ENCODE assay signal across 13 cellular contexts in the genomic region with DNA sequence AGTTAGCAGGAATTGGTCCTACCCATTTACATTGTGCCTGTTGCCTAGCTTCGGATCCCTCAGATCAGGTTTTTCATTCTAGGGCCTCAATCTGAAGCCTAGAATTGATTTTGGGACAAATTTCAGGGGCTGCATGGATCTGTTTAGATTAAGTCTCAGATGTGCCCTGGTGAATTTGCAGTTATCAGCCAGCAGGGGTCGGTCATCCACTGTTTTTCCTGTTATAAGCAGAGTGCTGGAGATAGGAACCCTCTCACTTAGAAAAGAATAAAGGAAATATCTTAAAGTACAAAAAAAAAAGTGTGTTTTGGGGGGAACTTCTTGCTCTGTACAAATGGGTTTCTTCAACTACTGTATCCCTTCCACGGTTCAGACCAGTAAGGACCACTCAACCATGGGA.
DNase-seq lines count a peak whose midpoint lies in the region; ATAC-seq and TF ChIP-seq lines count a peak whose summit lies in the region.
"Had no signal": no experiment of that assay in that cellular context is flagged by ENCODE, and none has a peak within 500 bp of the region (broad histone marks: within the 10 kb centered on the region; RNA-seq: fewer than 3 reads in every experiment).

No MANE protein-coding gene starts in this region.

- no peak overlapping the region for H3K4me3 Mint-ChIP-seq in naive thymus-derived CD4-positive, alpha-beta T cell

- no peak for ATAC-seq in naive thymus-derived CD4-positive, alpha-beta T cell

- H3K4me3 ChIP-seq in choroid plexus epithelial cell (ENCODE audit: low read depth, low read length) (no peak overlapping the region), retinal pigment epithelial cell (ENCODE audit: low read length) (no peak overlapping the region)
- H3K4me3 ChIP-seq in naive thymus-derived CD4-positive, alpha-beta T cell (ENCODE audit: low read length): no peak overlapping the region

- POLR2A ChIA-PET in naive thymus-derived CD4-positive, alpha-beta T cell (lab: Charles Lee): no interaction called here

- DNase-seq in DMS 273 (lab: John Stamatoyannopoulos, UW; ENCODE audit: unreplicated experiment): peak; percentile 30
- no peak for DNase-seq in DMS 273 treated with DMSO at 0.1 percent for 48 hours (lab: John Stamatoyannopoulos, UW)
- peak; percentile 6 for DNase-seq in NCI-H748 treated with DMSO at 0.1 percent for 48 hours (lab: John Stamatoyannopoulos, UW)
- peak; percentile 36 for DNase-seq in choroid plexus epithelial cell (ENCODE audit: low read depth)
- DNase-seq in retinal pigment epithelial cell (ENCODE audit: low read depth): no peak
- DNase-seq in SHP77 treated with DMSO at 0.1 percent for 48 hours (lab: John Stamatoyannopoulos, UW): no peak
- DNase-seq in naive thymus-derived CD4-positive, alpha-beta T cell: no peak
- no peak for DNase-seq in activated CD8-positive, alpha-beta memory T cell treated with anti-CD3 and anti-CD28 coated beads, Interleukin-2, amount 50 U/mL, for 48 hours
- DNase-seq: cerebellar nuclear complex; KG1; NCI-H510A; stimulated activated CD8-positive, alpha-beta memory T cell treated with anti-CD3 and anti-CD28 coated beads, Interleukin-4, amount 100 ng/mL, for 48 hours; T-helper 9 cell had no signal

- no peak overlapping the region for H3K27ac Mint-ChIP-seq in naive thymus-derived CD4-positive, alpha-beta T cell

- no peaks in the 10 kb centered on the region for H3K27me3 Mint-ChIP-seq in naive thymus-derived CD4-positive, alpha-beta T cell

- CTCF ChIA-PET in naive thymus-derived CD4-positive, alpha-beta T cell (lab: Charles Lee): no interaction called here

- H3K36me3 Mint-ChIP-seq in naive thymus-derived CD4-positive, alpha-beta T cell: no peaks in the 10 kb centered on the region

- TF ChIP-seq CTCF in choroid plexus epithelial cell (conservative IDR thresholded peaks at IDR 0.05; ENCODE audit: low read depth, low read length) (peak; percentile 57), retinal pigment epithelial cell (conservative IDR thresholded peaks at IDR 0.05; ENCODE audit: low read depth, low read length) (peak; percentile 51)

- intact Hi-C loops in naive thymus-derived CD4-positive, alpha-beta T cell (cut with micrococcal nuclease): no loop called here

- H3K4me1 Mint-ChIP-seq in naive thymus-derived CD4-positive, alpha-beta T cell: no peaks in the 10 kb centered on the region

- peaks cover 0 to 7% (median 0%) of the 10 kb centered on the region in 3 experiments for H3K9me3 ChIP-seq in naive thymus-derived CD4-positive, alpha-beta T cell (ENCODE audit: control insufficient read depth in 2 of 3, low read length in 3 of 3)

- H3K9me3 Mint-ChIP-seq in naive thymus-derived CD4-positive, alpha-beta T cell: peaks cover 2 to 45% (median 9%) of the 10 kb centered on the region in 11 donors

- H3K27me3 ChIP-seq in naive thymus-derived CD4-positive, alpha-beta T cell (ENCODE audit: control insufficient read depth in 2 of 2, insufficient read depth in 2 of 2, low read length in 2 of 2): no peaks in the 10 kb centered on the region

- no peak overlapping the region for H3K27ac ChIP-seq in naive thymus-derived CD4-positive, alpha-beta T cell (ENCODE audit: low read depth, low read length)

- no peaks in the 10 kb centered on the region for H3K4me1 ChIP-seq in naive thymus-derived CD4-positive, alpha-beta T cell (ENCODE audit: control insufficient read depth in 2 of 2, insufficient read depth in 2 of 2, low read length in 2 of 2)

- H3K36me3 ChIP-seq in naive thymus-derived CD4-positive, alpha-beta T cell (ENCODE audit: control insufficient read depth in 2 of 3, insufficient read depth in 3 of 3, low read length in 3 of 3): no peaks in the 10 kb centered on the region

Comparison
In these comparisons a context has a peak if more than half of its experiments do, and no peak if none do; other contexts are left out.
1. DNase-seq: peak in DMS 273 (single experiment), NCI-H748 treated with DMSO at 0.1 percent for 48 hours (single experiment) and choroid plexus epithelial cell (single experiment); none in DMS 273 treated with DMSO at 0.1 percent for 48 hours (single experiment), retinal pigment epithelial cell (single experiment), SHP77 treated with DMSO at 0.1 percent for 48 hours (single experiment), naive thymus-derived CD4-positive, alpha-beta T cell (0 of 9) and activated CD8-positive, alpha-beta memory T cell treated with anti-CD3 and anti-CD28 coated beads, Interleukin-2, amount 50 U/mL, for 48 hours (single experiment).